2 cellular contexts compared by ENCODE assay signal in the genomic region with DNA sequence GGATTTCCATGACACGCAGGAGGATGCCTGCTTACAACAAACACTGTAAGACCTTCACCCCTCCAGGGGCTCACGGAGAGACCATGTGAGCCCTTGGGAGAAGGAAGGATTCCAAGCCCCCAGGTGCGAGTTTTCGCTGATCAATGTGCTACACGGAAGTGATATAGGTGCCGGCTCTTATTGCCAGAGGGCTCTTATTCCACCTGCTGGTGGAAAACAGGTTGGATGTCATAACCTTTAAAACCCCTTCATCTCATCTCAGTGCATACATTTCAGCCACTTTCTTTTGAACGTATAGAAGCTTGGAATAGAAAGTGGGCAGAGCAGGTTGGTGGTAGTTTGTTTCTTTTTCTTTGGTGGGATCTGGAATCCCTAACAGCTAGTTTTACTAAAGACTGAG.
TF ChIP-seq lines count a peak whose summit lies in the region.

No MANE protein-coding gene starts in this region.

TF ChIP-seq in GM23338, 12 proteins besides CTCF, POLR2A, EP300 and RAD21 (continued from another document):
- TF ChIP-seq, protein P1, sequence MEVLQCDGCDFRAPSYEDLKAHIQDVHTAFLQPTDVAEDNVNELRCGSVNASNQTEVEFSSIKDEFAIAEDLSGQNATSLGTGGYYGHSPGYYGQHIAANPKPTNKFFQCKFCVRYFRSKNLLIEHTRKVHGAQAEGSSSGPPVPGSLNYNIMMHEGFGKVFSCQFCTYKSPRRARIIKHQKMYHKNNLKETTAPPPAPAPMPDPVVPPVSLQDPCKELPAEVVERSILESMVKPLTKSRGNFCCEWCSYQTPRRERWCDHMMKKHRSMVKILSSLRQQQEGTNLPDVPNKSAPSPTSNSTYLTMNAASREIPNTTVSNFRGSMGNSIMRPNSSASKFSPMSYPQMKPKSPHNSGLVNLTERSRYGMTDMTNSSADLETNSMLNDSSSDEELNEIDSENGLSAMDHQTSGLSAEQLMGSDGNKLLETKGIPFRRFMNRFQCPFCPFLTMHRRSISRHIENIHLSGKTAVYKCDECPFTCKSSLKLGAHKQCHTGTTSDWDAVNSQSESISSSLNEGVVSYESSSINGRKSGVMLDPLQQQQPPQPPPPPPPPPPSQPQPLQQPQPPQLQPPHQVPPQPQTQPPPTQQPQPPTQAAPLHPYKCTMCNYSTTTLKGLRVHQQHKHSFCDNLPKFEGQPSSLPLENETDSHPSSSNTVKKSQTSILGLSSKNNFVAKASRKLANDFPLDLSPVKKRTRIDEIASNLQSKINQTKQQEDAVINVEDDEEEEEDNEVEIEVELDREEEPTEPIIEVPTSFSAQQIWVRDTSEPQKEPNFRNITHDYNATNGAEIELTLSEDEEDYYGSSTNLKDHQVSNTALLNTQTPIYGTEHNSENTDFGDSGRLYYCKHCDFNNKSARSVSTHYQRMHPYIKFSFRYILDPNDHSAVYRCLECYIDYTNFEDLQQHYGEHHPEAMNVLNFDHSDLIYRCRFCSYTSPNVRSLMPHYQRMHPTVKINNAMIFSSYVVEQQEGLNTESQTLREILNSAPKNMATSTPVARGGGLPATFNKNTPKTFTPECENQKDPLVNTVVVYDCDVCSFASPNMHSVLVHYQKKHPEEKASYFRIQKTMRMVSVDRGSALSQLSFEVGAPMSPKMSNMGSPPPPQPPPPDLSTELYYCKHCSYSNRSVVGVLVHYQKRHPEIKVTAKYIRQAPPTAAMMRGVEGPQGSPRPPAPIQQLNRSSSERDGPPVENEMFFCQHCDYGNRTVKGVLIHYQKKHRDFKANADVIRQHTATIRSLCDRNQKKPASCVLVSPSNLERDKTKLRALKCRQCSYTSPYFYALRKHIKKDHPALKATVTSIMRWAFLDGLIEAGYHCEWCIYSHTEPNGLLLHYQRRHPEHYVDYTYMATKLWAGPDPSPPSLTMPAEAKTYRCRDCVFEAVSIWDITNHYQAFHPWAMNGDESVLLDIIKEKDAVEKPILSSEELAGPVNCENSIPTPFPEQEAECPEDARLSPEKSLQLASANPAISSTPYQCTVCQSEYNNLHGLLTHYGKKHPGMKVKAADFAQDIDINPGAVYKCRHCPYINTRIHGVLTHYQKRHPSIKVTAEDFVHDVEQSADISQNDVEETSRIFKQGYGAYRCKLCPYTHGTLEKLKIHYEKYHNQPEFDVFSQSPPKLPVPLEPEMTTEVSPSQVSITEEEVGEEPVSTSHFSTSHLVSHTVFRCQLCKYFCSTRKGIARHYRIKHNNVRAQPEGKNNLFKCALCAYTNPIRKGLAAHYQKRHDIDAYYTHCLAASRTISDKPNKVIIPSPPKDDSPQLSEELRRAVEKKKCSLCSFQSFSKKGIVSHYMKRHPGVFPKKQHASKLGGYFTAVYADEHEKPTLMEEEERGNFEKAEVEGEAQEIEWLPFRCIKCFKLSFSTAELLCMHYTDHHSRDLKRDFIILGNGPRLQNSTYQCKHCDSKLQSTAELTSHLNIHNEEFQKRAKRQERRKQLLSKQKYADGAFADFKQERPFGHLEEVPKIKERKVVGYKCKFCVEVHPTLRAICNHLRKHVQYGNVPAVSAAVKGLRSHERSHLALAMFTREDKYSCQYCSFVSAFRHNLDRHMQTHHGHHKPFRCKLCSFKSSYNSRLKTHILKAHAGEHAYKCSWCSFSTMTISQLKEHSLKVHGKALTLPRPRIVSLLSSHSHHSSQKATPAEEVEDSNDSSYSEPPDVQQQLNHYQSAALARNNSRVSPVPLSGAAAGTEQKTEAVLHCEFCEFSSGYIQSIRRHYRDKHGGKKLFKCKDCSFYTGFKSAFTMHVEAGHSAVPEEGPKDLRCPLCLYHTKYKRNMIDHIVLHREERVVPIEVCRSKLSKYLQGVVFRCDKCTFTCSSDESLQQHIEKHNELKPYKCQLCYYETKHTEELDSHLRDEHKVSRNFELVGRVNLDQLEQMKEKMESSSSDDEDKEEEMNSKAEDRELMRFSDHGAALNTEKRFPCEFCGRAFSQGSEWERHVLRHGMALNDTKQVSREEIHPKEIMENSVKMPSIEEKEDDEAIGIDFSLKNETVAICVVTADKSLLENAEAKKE (CRISPR knock-in tag; IDR thresholded peaks at IDR 0.05): no peak
- no peak for TF ChIP-seq ZNF114 (CRISPR knock-in tag; IDR thresholded peaks at IDR 0.05)

TF ChIP-seq in SK-N-SH, 30 proteins besides CTCF, POLR2A, EP300 and RAD21 (continued from another document):
- TF ChIP-seq, protein P2, sequence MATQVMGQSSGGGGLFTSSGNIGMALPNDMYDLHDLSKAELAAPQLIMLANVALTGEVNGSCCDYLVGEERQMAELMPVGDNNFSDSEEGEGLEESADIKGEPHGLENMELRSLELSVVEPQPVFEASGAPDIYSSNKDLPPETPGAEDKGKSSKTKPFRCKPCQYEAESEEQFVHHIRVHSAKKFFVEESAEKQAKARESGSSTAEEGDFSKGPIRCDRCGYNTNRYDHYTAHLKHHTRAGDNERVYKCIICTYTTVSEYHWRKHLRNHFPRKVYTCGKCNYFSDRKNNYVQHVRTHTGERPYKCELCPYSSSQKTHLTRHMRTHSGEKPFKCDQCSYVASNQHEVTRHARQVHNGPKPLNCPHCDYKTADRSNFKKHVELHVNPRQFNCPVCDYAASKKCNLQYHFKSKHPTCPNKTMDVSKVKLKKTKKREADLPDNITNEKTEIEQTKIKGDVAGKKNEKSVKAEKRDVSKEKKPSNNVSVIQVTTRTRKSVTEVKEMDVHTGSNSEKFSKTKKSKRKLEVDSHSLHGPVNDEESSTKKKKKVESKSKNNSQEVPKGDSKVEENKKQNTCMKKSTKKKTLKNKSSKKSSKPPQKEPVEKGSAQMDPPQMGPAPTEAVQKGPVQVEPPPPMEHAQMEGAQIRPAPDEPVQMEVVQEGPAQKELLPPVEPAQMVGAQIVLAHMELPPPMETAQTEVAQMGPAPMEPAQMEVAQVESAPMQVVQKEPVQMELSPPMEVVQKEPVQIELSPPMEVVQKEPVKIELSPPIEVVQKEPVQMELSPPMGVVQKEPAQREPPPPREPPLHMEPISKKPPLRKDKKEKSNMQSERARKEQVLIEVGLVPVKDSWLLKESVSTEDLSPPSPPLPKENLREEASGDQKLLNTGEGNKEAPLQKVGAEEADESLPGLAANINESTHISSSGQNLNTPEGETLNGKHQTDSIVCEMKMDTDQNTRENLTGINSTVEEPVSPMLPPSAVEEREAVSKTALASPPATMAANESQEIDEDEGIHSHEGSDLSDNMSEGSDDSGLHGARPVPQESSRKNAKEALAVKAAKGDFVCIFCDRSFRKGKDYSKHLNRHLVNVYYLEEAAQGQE (IDR thresholded peaks at IDR 0.05; ENCODE audit: low read depth, low read length): no peak
- TF ChIP-seq SIN3A (IDR thresholded peaks at IDR 0.05; ENCODE audit: borderline replicate concordance, low read depth, low read length) (no peak), POLR2AphosphoS5 (IDR thresholded peaks at IDR 0.05; ENCODE audit: low read depth, low read length) (0 out of 2 replicates have a peak, but pooled peaks have one; percentile 40)
